21 cellular contexts compared by ENCODE assay signal in genomic region chr10:123621910-123622309, GRCh38. TPM values are rescaled to one million over a fixed set of nuclear protein-coding genes. Genes with fewer than 3 reads are reported as not detected.
"Had no signal": no experiment of that assay in that cellular context is flagged by ENCODE, and none has a peak within 500 bp of the region (broad histone marks: within the 10 kb centered on the region; RNA-seq: fewer than 3 reads in every experiment).

No MANE protein-coding gene starts in this region.

- DNase-seq: activated CD4-positive, alpha-beta memory T cell treated with anti-CD3 and anti-CD28 coated beads, Interleukin-2, amount 10 ng/mL, durations not matched to agents 7 days and 5 days; activated CD4-positive, alpha-beta T cell treated with anti-CD3 and anti-CD28 coated beads for 36 hours; activated CD4-positive, alpha-beta T cell treated with anti-CD3 and anti-CD28 coated beads, Interleukin-2, amount 50 U/mL, for 1 hour; activated naive CD4-positive, alpha-beta T cell treated with anti-CD3 and anti-CD28 coated beads, Interleukin-2, amount 50 U/mL, for 16 hours; activated naive CD8-positive, alpha-beta T cell treated with anti-CD3 and anti-CD28 coated beads, Interleukin-2, amount 10 ng/mL, durations not matched to agents 7 days and 5 days; aorta; central memory CD4-positive, alpha-beta T cell; MM.1S; NCI-H1105 treated with DMSO at 0.1 percent for 48 hours; NCI-H1436 treated with DMSO at 0.1 percent for 48 hours; NCI-H187; NCI-H2081; NCI-H69; Peyer's patch; SIG-M5; T-helper 17 cell; T1000; WERI-Rb-1 had no signal

- H3K4me3 ChIP-seq: Peyer's patch had no signal

- H3K27ac ChIP-seq: Peyer's patch, WERI-Rb-1 had no signal

RNA-seq across cellular contexts. Expression of gene GPR26, which starts 44.2 kb away (rescaled TPM):
- total RNA-seq: activated CD4-positive, alpha-beta memory T cell treated with anti-CD3 and anti-CD28 coated beads, Interleukin-2, amount 10 ng/mL, durations not matched to agents 7 days and 5 days; activated CD4-positive, alpha-beta T cell treated with anti-CD3 and anti-CD28 coated beads for 36 hours; activated CD8-positive, alpha-beta memory T cell treated with anti-CD3 and anti-CD28 coated beads for 36 hours; activated naive CD8-positive, alpha-beta T cell treated with anti-CD3 and anti-CD28 coated beads, Interleukin-2, amount 10 ng/mL, durations not matched to agents 7 days and 5 days; aorta; bronchial epithelial cell; chondrocyte; Peyer's patch; T-helper 17 cell had no signal
- polyA plus RNA-seq: aorta had no signal
